In the genomic region with DNA sequence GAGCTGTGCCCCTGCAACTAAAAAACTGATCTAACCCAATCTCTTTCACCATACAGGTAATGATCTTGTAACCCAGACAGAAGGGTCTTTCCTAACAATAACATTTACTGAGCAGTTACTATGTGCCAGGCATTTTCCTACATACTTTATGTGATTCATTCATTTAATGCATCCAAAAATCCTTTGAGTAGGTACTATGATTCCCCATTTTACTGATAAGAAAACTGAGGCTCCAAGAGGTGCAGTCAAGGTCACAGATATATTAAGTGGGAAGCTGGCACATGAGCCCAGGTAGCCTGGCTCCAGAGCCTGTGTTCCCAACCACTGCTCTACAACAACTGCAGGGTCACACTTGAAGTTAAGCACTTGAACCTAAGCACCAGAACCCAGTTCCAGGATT, we compare ENCODE assay signal across 20 cellular contexts.
DNase-seq lines count a peak whose midpoint lies in the region; ATAC-seq, FAIRE-seq and TF ChIP-seq lines count a peak whose summit lies in the region.
"Had no signal": no experiment of that assay in that cellular context is flagged by ENCODE, and none has a peak within 500 bp of the region (broad histone marks: within the 10 kb centered on the region; RNA-seq: fewer than 3 reads in every experiment).

No MANE protein-coding gene starts in this region.

- H3K36me3 ChIP-seq in K562 (ENCODE audit: control insufficient read depth, insufficient read depth, low read length) (no peaks in the 10 kb centered on the region), thyroid gland (no peaks in the 10 kb centered on the region), tibial nerve (no peaks in the 10 kb centered on the region)
- no peaks in the 10 kb centered on the region for H3K36me3 ChIP-seq in CD8-positive, alpha-beta memory T cell (ENCODE audit: insufficient read depth, low read length)

- no peak overlapping the region for H3K27ac ChIP-seq in K562 (ENCODE audit: extremely low read depth, low read depth, low read length)
- no peak overlapping the region for H3K27ac ChIP-seq in thyroid gland
- H3K27ac ChIP-seq in CD8-positive, alpha-beta memory T cell (ENCODE audit: low read depth, low read length) = no peak overlapping the region
- H3K27ac ChIP-seq in tibial nerve = no peak overlapping the region
- H3K27ac ChIP-seq: 22Rv1, A549 had no signal

- H2AFZ ChIP-seq in K562 (ENCODE audit: low read depth, low read length) = no peak overlapping the region

- TF ChIP-seq POLR2A in K562 (conservative IDR thresholded peaks at IDR 0.05) = no peak
- TF ChIP-seq POLR2A in thyroid gland (IDR thresholded peaks at IDR 0.05) = no peak
- no peak for TF ChIP-seq POLR2A in tibial nerve (IDR thresholded peaks at IDR 0.05)

- H3K27me3 Mint-ChIP-seq in CD8-positive, alpha-beta memory T cell = peaks cover 23 to 36% of the 10 kb centered on the region in 2 donors

- no peak overlapping the region for H3K4me2 ChIP-seq in K562 (ENCODE audit: insufficient read depth, low read length)
- H3K4me2 ChIP-seq: A549 had no signal

- H3K27ac Mint-ChIP-seq in CD8-positive, alpha-beta memory T cell = no peak overlapping the region
- H3K27ac Mint-ChIP-seq: B cell; CD14-positive monocyte; CD4-positive, alpha-beta memory T cell; CD4-positive, CD25-positive, alpha-beta regulatory T cell had no signal

- TF ChIP-seq CTCF in K562 (IDR thresholded peaks at IDR 0.05 in 2 of 3, conservative IDR thresholded peaks at IDR 0.05 in 1 of 3; ENCODE audit: insufficient read depth in 2 of 3, low read depth in 1 of 3, low read length in 3 of 3) (no peak), thyroid gland (IDR thresholded peaks at IDR 0.05) (no peak), tibial nerve (IDR thresholded peaks at IDR 0.05) (no peak)

- DNase-seq in DMS79 treated with DMSO at 0.1 percent for 48 hours (lab: John Stamatoyannopoulos, UW) (peak; percentile 24), DMS79 (lab: John Stamatoyannopoulos, UW) (no peak), K562 (ENCODE audit: extremely low read depth in 1 of 4, low spot score in 3 of 4) (no peak), thyroid gland (peak; percentile 37 to 46), tibial nerve (ENCODE audit: low spot score in 2 of 2) (no peak)
- no peak for DNase-seq in CD8-positive, alpha-beta memory T cell
- DNase-seq: AML-193; C1 segment of cervical spinal cord; Caco-2; Calu3; CD4-positive, alpha-beta memory T cell; CD4-positive, CD25-positive, alpha-beta regulatory T cell; GF-D8 had no signal

- H3K4me1 ChIP-seq in K562 (replicated peaks in 1 of 2; ENCODE audit: control insufficient read depth in 2 of 2, insufficient read depth in 2 of 2, low read length in 2 of 2) (peaks cover 0 to 8% of the 10 kb centered on the region in 2 experiments; a peak in 2 of 5 replicates), thyroid gland (peaks cover 0 to 32% of the 10 kb centered on the region in 2 donors), tibial nerve (peaks cover 0 to 30% (median 14%) of the 10 kb centered on the region in 4 donors)
- peaks cover 13% of the 10 kb centered on the region for H3K4me1 ChIP-seq in CD8-positive, alpha-beta memory T cell (ENCODE audit: insufficient read depth, low read length)

- no peaks in the 10 kb centered on the region for H3K36me3 Mint-ChIP-seq in CD8-positive, alpha-beta memory T cell
- H3K36me3 Mint-ChIP-seq: CD14-positive monocyte; CD4-positive, alpha-beta memory T cell; CD4-positive, CD25-positive, alpha-beta regulatory T cell had no signal

- H3K27me3 ChIP-seq in K562 (ENCODE audit: control insufficient read depth in 2 of 2, insufficient read depth in 2 of 2, low read length in 2 of 2) (peaks cover 23 to 54% of the 10 kb centered on the region in 2 experiments), thyroid gland (no peaks in the 10 kb centered on the region), tibial nerve (no peaks in the 10 kb centered on the region)
- peaks cover 9% of the 10 kb centered on the region for H3K27me3 ChIP-seq in CD8-positive, alpha-beta memory T cell (ENCODE audit: insufficient read depth, low read length, poor library complexity, severe bottlenecking)

- no peak overlapping the region for H3K4me3 Mint-ChIP-seq in CD8-positive, alpha-beta memory T cell
- H3K4me3 Mint-ChIP-seq: B cell; CD4-positive, alpha-beta memory T cell; CD4-positive, CD25-positive, alpha-beta regulatory T cell had no signal

- no peaks in the 10 kb centered on the region for H3K79me2 ChIP-seq in K562 (ENCODE audit: control insufficient read depth, insufficient read depth, low read length)

- no peak for FAIRE-seq in K562 (lab: Jason Lieb, UNC)
- FAIRE-seq: A549, D721Med, G401.6, GM12891 had no signal

- no TSS peak for BruUV-seq in K562 (replicated peaks; lab: Mats Ljungman, UMichigan)

- no peaks in the 10 kb centered on the region for H3K9me1 ChIP-seq in K562 (ENCODE audit: control insufficient read depth, insufficient read depth, low read length)

- intact Hi-C loops in K562 (cut with micrococcal nuclease) = no loop called here
- intact Hi-C loops in thyroid gland (cut with DNase I) = no loop called here

- H3K4me3 ChIP-seq in K562 = no peak overlapping the region
- no peak overlapping the region for H3K4me3 ChIP-seq in thyroid gland (replicated peaks in 1 of 3)
- H3K4me3 ChIP-seq in CD8-positive, alpha-beta memory T cell (ENCODE audit: low read length) = no peak overlapping the region
- no peak overlapping the region for H3K4me3 ChIP-seq in tibial nerve
- H3K4me3 ChIP-seq: A549 had no signal

- no peaks in the 10 kb centered on the region for H3K4me1 Mint-ChIP-seq in CD8-positive, alpha-beta memory T cell
- H3K4me1 Mint-ChIP-seq: B cell; CD14-positive monocyte; CD4-positive, alpha-beta memory T cell; CD4-positive, CD25-positive, alpha-beta regulatory T cell had no signal

- TF ChIP-seq EP300 in K562 (IDR thresholded peaks at IDR 0.05; ENCODE audit: low read length) (no peak), tibial nerve (IDR thresholded peaks at IDR 0.05) (no peak)

- POLR2A ChIA-PET in K562 (lab: Yijun Ruan, JAX) = interaction anchor here (0.6 kb wide), 1 partner anchor 451 kb away, joined by 3 read pairs; no protein-coding TSS in a partner anchor
- POLR2A ChIA-PET in CD8-positive, alpha-beta memory T cell (lab: Charles Lee) = no interaction called here

- H3K9ac ChIP-seq in K562 (ENCODE audit: insufficient read depth in 1 of 2, low read depth in 2 of 2, low read length in 2 of 2) = no peak overlapping the region

- peaks cover 9% of the 10 kb centered on the region for H4K20me1 ChIP-seq in K562 (replicated peaks; ENCODE audit: control insufficient read depth, insufficient read depth, low read length)

- H3K9me3 Mint-ChIP-seq in CD8-positive, alpha-beta memory T cell = peaks cover 0 to 5% (median 4%) of the 10 kb centered on the region in 5 donors

- CTCF ChIA-PET in K562 (lab: Yijun Ruan, JAX; ENCODE audit: low intra/inter-chr PET ratio) = interaction anchor here (3.1 kb wide), 1 partner anchor 169 kb away, joined by 24 read pairs; no protein-coding TSS in a partner anchor
- CTCF ChIA-PET in CD8-positive, alpha-beta memory T cell (lab: Charles Lee) = interaction anchor here (1.4 to 5.9 kb wide), 2 partner anchors 169 to 187 kb away, joined by 3 to 73 read pairs; no protein-coding TSS in a partner anchor

- in situ Hi-C loops in K562 (cut with MboI) = no loop called here

- no peak for TF ChIP-seq RAD21 in K562 (CRISPR knock-in tag; conservative IDR thresholded peaks at IDR 0.05 in 1 of 2, IDR thresholded peaks at IDR 0.05 in 1 of 2)

- no peaks in the 10 kb centered on the region for H3K9me3 ChIP-seq in K562 (replicated peaks; ENCODE audit: control insufficient read depth, insufficient read depth, low read depth, low read length)
- H3K9me3 ChIP-seq in thyroid gland = no peaks in the 10 kb centered on the region
- H3K9me3 ChIP-seq in CD8-positive, alpha-beta memory T cell (ENCODE audit: low read length) = no peaks in the 10 kb centered on the region
- peaks cover 0 to 8% (median 0%) of the 10 kb centered on the region in 4 donors for H3K9me3 ChIP-seq in tibial nerve

- no peak for ATAC-seq in K562
- ATAC-seq: A549 had no signal

TF ChIP-seq in K562, 482 proteins besides CTCF, POLR2A, EP300 and RAD21:
- TF ChIP-seq PHTF2 (CRISPR knock-in tag; IDR thresholded peaks at IDR 0.05) (no peak), ESRRA (IDR thresholded peaks at IDR 0.05; ENCODE audit: borderline replicate concordance, low read depth) (peak; percentile 79)

Comparison
In these comparisons a context has a peak if more than half of its experiments do, and no peak if none do; other contexts are left out.
1. DNase-seq: peak in DMS79 treated with DMSO at 0.1 percent for 48 hours (single experiment) and thyroid gland (2 of 2); none in DMS79 (single experiment), K562 (0 of 4), CD8-positive, alpha-beta memory T cell (0 of 5) and tibial nerve (0 of 2).